12 cellular contexts compared by ENCODE assay signal in the genomic region with DNA sequence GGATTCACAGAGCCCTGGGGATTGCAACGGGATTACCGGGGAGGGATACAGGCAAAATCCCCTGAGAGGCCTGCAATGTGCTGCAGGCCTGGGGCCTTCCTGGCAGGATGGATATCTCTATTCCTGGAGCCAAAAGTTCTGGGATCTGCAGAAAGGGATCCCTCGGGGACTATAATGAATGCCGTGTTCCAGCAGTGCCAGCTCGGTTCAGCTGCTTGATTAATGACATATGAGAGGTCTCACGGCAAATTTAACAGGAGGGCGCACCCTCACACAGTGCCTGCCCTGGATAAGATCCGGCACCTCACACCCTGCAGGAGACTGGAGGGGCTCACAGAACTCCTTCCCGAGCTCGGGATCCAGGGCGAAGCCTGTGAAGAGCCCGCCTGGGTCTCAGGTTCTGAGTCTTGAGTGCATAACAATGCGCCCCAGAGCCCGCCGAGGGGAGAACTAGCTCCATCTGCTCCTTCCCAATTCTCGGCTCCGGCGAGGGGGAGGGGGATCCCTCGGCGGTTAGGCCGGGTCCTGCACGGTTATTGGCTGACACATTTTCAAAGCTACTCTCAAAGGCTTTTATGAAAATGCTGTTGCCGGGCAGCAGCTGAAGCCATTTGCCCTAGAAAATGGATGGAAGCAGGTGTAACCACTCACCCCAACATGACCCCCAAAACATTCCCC. TPM values are rescaled to one million over a fixed set of nuclear protein-coding genes. Genes with fewer than 3 reads are reported as not detected.
DNase-seq lines count a peak whose midpoint lies in the region; ATAC-seq and TF ChIP-seq lines count a peak whose summit lies in the region.
"Had no signal": no experiment of that assay in that cellular context is flagged by ENCODE, and none has a peak within 500 bp of the region (broad histone marks: within the 10 kb centered on the region; RNA-seq: fewer than 3 reads in every experiment).

No MANE protein-coding gene starts in this region.

- DNase-seq in AG08395 (ENCODE audit: low spot score) (peak; percentile 9), NCI-H1436 treated with DMSO at 0.1 percent for 48 hours (lab: John Stamatoyannopoulos, UW) (peak; percentile 37), chondrocyte (ENCODE audit: low spot score) (no peak), iPS-NIHi7 (ENCODE audit: extremely low spot score) (peak; percentile 88), lower lobe of right lung (no peak), KG1 (lab: John Stamatoyannopoulos, UW) (no peak)
- DNase-seq in activated T-cell treated with anti-CD3 and anti-CD28 coated beads, Interleukin-2, amount 50 U/mL, for 1 hour = no peak
- DNase-seq: NCI-H146, SW 1271 had no signal

- no peaks in the 10 kb centered on the region for H3K36me3 ChIP-seq in lower lobe of right lung

- H3K9me3 Mint-ChIP-seq in chondrocyte (ENCODE audit: low read depth) = no peaks in the 10 kb centered on the region
- H3K9me3 Mint-ChIP-seq: central memory CD8-positive, alpha-beta T cell; stimulated activated effector memory CD8-positive, alpha-beta T cell treated with anti-CD3 and anti-CD28 coated beads, Interleukin-12 subunit alpha, Interleukin-12 subunit beta, amount 100 ng/mL, for 72 hours had no signal

- no peak overlapping the region for H3K4me3 ChIP-seq in lower lobe of right lung

- H3K27ac ChIP-seq in lower lobe of right lung = no peak overlapping the region

- H3K4me1 Mint-ChIP-seq in chondrocyte (ENCODE audit: low read depth) = peaks cover 25% of the 10 kb centered on the region
- H3K4me1 Mint-ChIP-seq: central memory CD8-positive, alpha-beta T cell; stimulated activated effector memory CD8-positive, alpha-beta T cell treated with anti-CD3 and anti-CD28 coated beads, Interleukin-12 subunit alpha, Interleukin-12 subunit beta, amount 100 ng/mL, for 72 hours had no signal

- H3K36me3 Mint-ChIP-seq in chondrocyte (ENCODE audit: low read depth) = no peaks in the 10 kb centered on the region
- H3K36me3 Mint-ChIP-seq: stimulated activated effector memory CD8-positive, alpha-beta T cell treated with anti-CD3 and anti-CD28 coated beads, Interleukin-12 subunit alpha, Interleukin-12 subunit beta, amount 100 ng/mL, for 72 hours had no signal

- intact Hi-C loops in lower lobe of right lung (cut with DNase I) = no loop called here

- ATAC-seq in lower lobe of right lung = no peak
- ATAC-seq in HG02798 (IDR thresholded peaks at IDR 0.05; ENCODE audit: poor library complexity, unreplicated experiment) = no peak
- ATAC-seq: stimulated activated effector memory CD8-positive, alpha-beta T cell treated with anti-CD3 and anti-CD28 coated beads, Interleukin-12 subunit alpha, Interleukin-12 subunit beta, amount 100 ng/mL, for 72 hours had no signal

- H3K27ac Mint-ChIP-seq in chondrocyte (ENCODE audit: unreplicated experiment) = peak overlapping the region; percentile 71
- H3K27ac Mint-ChIP-seq: stimulated activated effector memory CD8-positive, alpha-beta T cell treated with anti-CD3 and anti-CD28 coated beads, Interleukin-12 subunit alpha, Interleukin-12 subunit beta, amount 100 ng/mL, for 72 hours had no signal

- H3K27me3 Mint-ChIP-seq in chondrocyte (ENCODE audit: low read depth) = no peaks in the 10 kb centered on the region

- no peaks in the 10 kb centered on the region for H3K9me3 ChIP-seq in lower lobe of right lung

- H3K27me3 ChIP-seq in lower lobe of right lung (ENCODE audit: low read depth) = no peaks in the 10 kb centered on the region

- TF ChIP-seq CTCF in chondrocyte (IDR thresholded peaks at IDR 0.05) (no peak), lower lobe of right lung (IDR thresholded peaks at IDR 0.05) (no peak)

- no peaks in the 10 kb centered on the region for H3K4me1 ChIP-seq in lower lobe of right lung

- no peak overlapping the region for H3K4me3 Mint-ChIP-seq in chondrocyte (ENCODE audit: unreplicated experiment)
- H3K4me3 Mint-ChIP-seq: central memory CD8-positive, alpha-beta T cell; stimulated activated effector memory CD8-positive, alpha-beta T cell treated with anti-CD3 and anti-CD28 coated beads, Interleukin-12 subunit alpha, Interleukin-12 subunit beta, amount 100 ng/mL, for 72 hours had no signal

RNA-seq across cellular contexts. Expression of gene RGS8, which starts 15.4 kb away (rescaled TPM):
- total RNA-seq in chondrocyte (0.17 TPM in 1 of 3 replicates, not detected in the others), lower lobe of right lung (not detected)

Comparison
In these comparisons a context has a peak if more than half of its experiments do, and no peak if none do; other contexts are left out.
1. DNase-seq: peak in AG08395 (single experiment), NCI-H1436 treated with DMSO at 0.1 percent for 48 hours (single experiment) and iPS-NIHi7 (single experiment); none in chondrocyte (single experiment), activated T-cell treated with anti-CD3 and anti-CD28 coated beads, Interleukin-2, amount 50 U/mL, for 1 hour (single experiment), lower lobe of right lung (single experiment) and KG1 (single experiment).